Comparison of ENCODE assay signal across 29 cellular contexts in genomic region chr18:63100626-63100900, GRCh38.
DNase-seq lines count a peak whose midpoint lies in the region; ATAC-seq, FAIRE-seq and TF ChIP-seq lines count a peak whose summit lies in the region.
"Had no signal": no experiment of that assay in that cellular context is flagged by ENCODE, and none has a peak within 500 bp of the region (broad histone marks: within the 10 kb centered on the region; RNA-seq: fewer than 3 reads in every experiment).

No MANE protein-coding gene starts in this region.

- WGBS in small intestine, 3 donors = 80 to 84% (median 84%) methylated on average over 4 of the region's 4 CpGs

- no peaks in the 10 kb centered on the region for H3K27me3 ChIP-seq in KMS-11 (ENCODE audit: insufficient read depth, low read depth)
- no peaks in the 10 kb centered on the region for H3K27me3 ChIP-seq in small intestine (ENCODE audit: control insufficient read depth in 2 of 2, insufficient read depth in 2 of 2, low read length in 2 of 2)
- H3K27me3 ChIP-seq: upper lobe of right lung had no signal

- peak overlapping the region; percentile 77 for H3K4me2 ChIP-seq in KMS-11
- H3K4me2 ChIP-seq: SK-N-SH had no signal

- H3K27me3 Mint-ChIP-seq in activated naive CD8-positive, alpha-beta T cell treated with anti-CD3 and anti-CD28 coated beads, Interleukin-2, amount 10 ng/mL, durations not matched to agents 7 days and 5 days = peaks cover 12% of the 10 kb centered on the region
- peaks cover 7% of the 10 kb centered on the region for H3K27me3 Mint-ChIP-seq in activated naive CD8-positive, alpha-beta T cell treated with anti-CD3 and anti-CD28 coated beads, Interleukin-2, amount 50 U/mL, for 24 hours
- H3K27me3 Mint-ChIP-seq in endothelial cell (ENCODE audit: unreplicated experiment) = peaks cover 19% of the 10 kb centered on the region

- H3K4me3 Mint-ChIP-seq in activated naive CD8-positive, alpha-beta T cell treated with anti-CD3 and anti-CD28 coated beads, Interleukin-2, amount 10 ng/mL, durations not matched to agents 7 days and 5 days = no peak overlapping the region
- no peak overlapping the region for H3K4me3 Mint-ChIP-seq in activated naive CD8-positive, alpha-beta T cell treated with anti-CD3 and anti-CD28 coated beads, Interleukin-2, amount 50 U/mL, for 24 hours
- no peak overlapping the region for H3K4me3 Mint-ChIP-seq in endothelial cell (ENCODE audit: unreplicated experiment)
- H3K4me3 Mint-ChIP-seq: activated CD4-positive, alpha-beta memory T cell treated with anti-CD3 and anti-CD28 coated beads, Interleukin-2, amount 10 ng/mL, durations not matched to agents 7 days and 5 days; activated naive CD8-positive, alpha-beta T cell treated with anti-CD3 and anti-CD28 coated beads for 36 hours; CD4-positive, CD25-positive, alpha-beta regulatory T cell; mesothelial cell of epicardium; T-helper 1 cell treated with Interleukin-12 subunit alpha and Interleukin-12 subunit beta and Interleukin-4 antibody, amounts not matched to agents 30 μg/mL and 1 μg/mL, for 36 hours had no signal

- no peak for DNase-seq in activated naive CD8-positive, alpha-beta T cell treated with anti-CD3 and anti-CD28 coated beads, Interleukin-2, amount 10 ng/mL, durations not matched to agents 7 days and 5 days
- no peak for DNase-seq in activated naive CD8-positive, alpha-beta T cell treated with anti-CD3 and anti-CD28 coated beads, Interleukin-2, amount 50 U/mL, for 24 hours
- DNase-seq in endothelial cell (ENCODE audit: low spot score) (no peak), small intestine (no peak), activated T-cell treated with anti-CD3 and anti-CD28 coated beads for 4 hours (no peak)
- DNase-seq: activated CD4-positive, alpha-beta memory T cell treated with anti-CD3 and anti-CD28 coated beads, Interleukin-2, amount 10 ng/mL, durations not matched to agents 7 days and 5 days; activated CD4-positive, CD25-positive, alpha-beta regulatory T cell treated with anti-CD3 and anti-CD28 coated beads, Interleukin-2, amount 50 U/mL, for 72 hours; activated naive CD8-positive, alpha-beta T cell treated with anti-CD3 and anti-CD28 coated beads for 36 hours; caudate nucleus; CD4-positive, CD25-positive, alpha-beta regulatory T cell; naive B cell; NCI-H1092; NCI-H187; NCI-H2171 treated with DMSO at 0.1 percent for 48 hours; NCI-H510A treated with DMSO at 0.1 percent for 48 hours; occipital lobe; SK-N-SH; stimulated activated naive CD4-positive, alpha-beta T cell; upper lobe of right lung had no signal

- H3K4me1 ChIP-seq in KMS-11 (ENCODE audit: low read depth, poor library complexity, severe bottlenecking) = peaks cover 47% of the 10 kb centered on the region
- H3K4me1 ChIP-seq in small intestine (ENCODE audit: control insufficient read depth in 2 of 2, insufficient read depth in 1 of 2, low read depth in 1 of 2, low read length in 1 of 2) = peaks cover 5 to 15% of the 10 kb centered on the region in 2 donors

- H3K36me3 ChIP-seq in KMS-11 (ENCODE audit: insufficient read depth) = no peaks in the 10 kb centered on the region
- H3K36me3 ChIP-seq in small intestine (ENCODE audit: control insufficient read depth in 2 of 2, insufficient read depth in 2 of 2, low read length in 2 of 2) = no peaks in the 10 kb centered on the region
- H3K36me3 ChIP-seq: upper lobe of right lung had no signal

- no peaks in the 10 kb centered on the region for H3K79me2 ChIP-seq in KMS-11 (ENCODE audit: insufficient read depth, low read depth)

- peak overlapping the region; percentile 2 for H3K27ac Mint-ChIP-seq in activated naive CD8-positive, alpha-beta T cell treated with anti-CD3 and anti-CD28 coated beads, Interleukin-2, amount 10 ng/mL, durations not matched to agents 7 days and 5 days
- H3K27ac Mint-ChIP-seq in activated naive CD8-positive, alpha-beta T cell treated with anti-CD3 and anti-CD28 coated beads, Interleukin-2, amount 50 U/mL, for 24 hours = no peak overlapping the region
- H3K27ac Mint-ChIP-seq in endothelial cell (ENCODE audit: unreplicated experiment) = peak overlapping the region; percentile 25
- H3K27ac Mint-ChIP-seq: activated CD4-positive, alpha-beta memory T cell treated with anti-CD3 and anti-CD28 coated beads, Interleukin-2, amount 10 ng/mL, durations not matched to agents 7 days and 5 days; activated naive CD8-positive, alpha-beta T cell treated with anti-CD3 and anti-CD28 coated beads for 36 hours; mesothelial cell of epicardium; T-helper 1 cell treated with Interleukin-12 subunit alpha and Interleukin-12 subunit beta and Interleukin-4 antibody, amounts not matched to agents 30 μg/mL and 1 μg/mL, for 36 hours had no signal

- H4K20me1 ChIP-seq in KMS-11 (ENCODE audit: insufficient read depth) = no peaks in the 10 kb centered on the region

- H3K4me3 ChIP-seq in KMS-11 (IDR thresholded peaks at IDR 0.05; ENCODE audit: insufficient read depth, low read depth, low read length) (no peak overlapping the region), small intestine (ENCODE audit: low read depth in 1 of 2, low read length in 2 of 2) (no peak overlapping the region)
- H3K4me3 ChIP-seq: upper lobe of right lung had no signal

- POLR2A ChIA-PET in activated naive CD8-positive, alpha-beta T cell treated with anti-CD3 and anti-CD28 coated beads, Interleukin-2, amount 10 ng/mL, durations not matched to agents 7 days and 5 days (lab: Charles Lee) = interaction anchor here (1.2 kb wide), 1 partner anchor 21 kb away, joined by 3 read pairs; no protein-coding TSS in a partner anchor

- H3K9me3 Mint-ChIP-seq in activated naive CD8-positive, alpha-beta T cell treated with anti-CD3 and anti-CD28 coated beads, Interleukin-2, amount 10 ng/mL, durations not matched to agents 7 days and 5 days = peaks cover 13% of the 10 kb centered on the region
- H3K9me3 Mint-ChIP-seq in activated naive CD8-positive, alpha-beta T cell treated with anti-CD3 and anti-CD28 coated beads, Interleukin-2, amount 50 U/mL, for 24 hours = peaks cover 12% of the 10 kb centered on the region
- H3K9me3 Mint-ChIP-seq in endothelial cell (ENCODE audit: unreplicated experiment) = no peaks in the 10 kb centered on the region
- H3K9me3 Mint-ChIP-seq: naive B cell had no signal

- no peaks in the 10 kb centered on the region for H3K9me3 ChIP-seq in small intestine (ENCODE audit: control insufficient read depth, low read depth)
- H3K9me3 ChIP-seq: SK-N-SH, upper lobe of right lung had no signal

- H2AFZ ChIP-seq in KMS-11 (ENCODE audit: low read depth) = peak overlapping the region; percentile 48; the same call in 1 of the 2 replicates

- no peak for FAIRE-seq in small intestine (lab: Jason Lieb, UNC)
- FAIRE-seq: A204.1, astrocyte, D721Med, HepG2 had no signal

- peaks cover 15% of the 10 kb centered on the region for H3K36me3 Mint-ChIP-seq in activated naive CD8-positive, alpha-beta T cell treated with anti-CD3 and anti-CD28 coated beads, Interleukin-2, amount 10 ng/mL, durations not matched to agents 7 days and 5 days
- H3K36me3 Mint-ChIP-seq in activated naive CD8-positive, alpha-beta T cell treated with anti-CD3 and anti-CD28 coated beads, Interleukin-2, amount 50 U/mL, for 24 hours (ENCODE audit: low read depth) = no peaks in the 10 kb centered on the region
- H3K36me3 Mint-ChIP-seq in endothelial cell (ENCODE audit: low read depth, unreplicated experiment) = peaks cover 9% of the 10 kb centered on the region
- H3K36me3 Mint-ChIP-seq: CD4-positive, CD25-positive, alpha-beta regulatory T cell; mesothelial cell of epicardium; naive B cell had no signal

- no peak for TF ChIP-seq CTCF in KMS-11 (conservative IDR thresholded peaks at IDR 0.05; ENCODE audit: low read depth, low read length)
- TF ChIP-seq CTCF in endothelial cell (IDR thresholded peaks at IDR 0.05; ENCODE audit: unreplicated experiment) = no peak

- ATAC-seq in activated naive CD8-positive, alpha-beta T cell treated with anti-CD3 and anti-CD28 coated beads, Interleukin-2, amount 10 ng/mL, durations not matched to agents 7 days and 5 days (ENCODE audit: low read depth) = no peak
- ATAC-seq in activated naive CD8-positive, alpha-beta T cell treated with anti-CD3 and anti-CD28 coated beads, Interleukin-2, amount 50 U/mL, for 24 hours = no peak
- ATAC-seq in HG02759 (IDR thresholded peaks at IDR 0.05; ENCODE audit: unreplicated experiment) (no peak), SK-N-SH treated with all-trans-retinoic acid at 6 μM for 48 hours (no peak)
- ATAC-seq: HCT116 had no signal

- peaks cover 51% of the 10 kb centered on the region for H3K4me1 Mint-ChIP-seq in activated naive CD8-positive, alpha-beta T cell treated with anti-CD3 and anti-CD28 coated beads, Interleukin-2, amount 10 ng/mL, durations not matched to agents 7 days and 5 days
- peaks cover 60% of the 10 kb centered on the region for H3K4me1 Mint-ChIP-seq in activated naive CD8-positive, alpha-beta T cell treated with anti-CD3 and anti-CD28 coated beads, Interleukin-2, amount 50 U/mL, for 24 hours
- peaks cover 35% of the 10 kb centered on the region for H3K4me1 Mint-ChIP-seq in endothelial cell (ENCODE audit: unreplicated experiment)

- H3K9ac ChIP-seq in KMS-11 = no peak overlapping the region
- H3K9ac ChIP-seq: SK-N-SH had no signal

- peak overlapping the region; percentile 42 for H3K27ac ChIP-seq in KMS-11
- H3K27ac ChIP-seq in small intestine (ENCODE audit: low read depth in 1 of 2, low read length in 1 of 2) = peak overlapping the region; percentile 22 to 81
- H3K27ac ChIP-seq: upper lobe of right lung had no signal

TF ChIP-seq in SK-N-SH treated with all-trans-retinoic acid at 6 μM for 48 hours, 23 proteins besides CTCF, POLR2A, EP300 and RAD21 (continues in another document):
- no peak for TF ChIP-seq ZNF70 (CRISPR knock-in tag; IDR thresholded peaks at IDR 0.05)
- TF ChIP-seq BACH2 (CRISPR knock-in tag; IDR thresholded peaks at IDR 0.05; ENCODE audit: borderline replicate concordance) = no peak
- no peak for TF ChIP-seq TCF4 (CRISPR knock-in tag; IDR thresholded peaks at IDR 0.05; ENCODE audit: borderline replicate concordance)
- TF ChIP-seq ESRRG (CRISPR knock-in tag; IDR thresholded peaks at IDR 0.05) = no peak
- no peak for TF ChIP-seq POU6F1 (CRISPR knock-in tag; IDR thresholded peaks at IDR 0.05; ENCODE audit: borderline replicate concordance, low read depth)
- no peak for TF ChIP-seq ZFP30 (CRISPR knock-in tag; IDR thresholded peaks at IDR 0.05)
- TF ChIP-seq ZNF565 (CRISPR knock-in tag; conservative IDR thresholded peaks at IDR 0.05; ENCODE audit: low read depth) = no peak
